Comparison of ENCODE assay signal across 34 cellular contexts in genomic region chr1:198480876-198481275, GRCh38. TPM values are rescaled to one million over a fixed set of nuclear protein-coding genes. Genes with fewer than 3 reads are reported as not detected.
"Had no signal": no experiment of that assay in that cellular context is flagged by ENCODE, and none has a peak within 500 bp of the region (broad histone marks: within the 10 kb centered on the region; RNA-seq: fewer than 3 reads in every experiment).

No MANE protein-coding gene starts in this region.

- H3K4me1 ChIP-seq: left ventricle myocardium inferior, right atrium auricular region, right lobe of liver, stomach, testis, thyroid gland, upper lobe of right lung had no signal

- H3K4me3 ChIP-seq: left ventricle myocardium inferior, lung, ovary, right atrium auricular region, right lobe of liver, stomach, testis, thyroid gland, upper lobe of right lung had no signal

- H3K9me3 ChIP-seq: left ventricle myocardium inferior, ovary, right atrium auricular region, right lobe of liver, stomach, testis, thyroid gland, upper lobe of right lung had no signal

- H3K27me3 ChIP-seq: ovary, right atrium auricular region, right lobe of liver, stomach, testis, thyroid gland, upper lobe of right lung had no signal

- H3K36me3 ChIP-seq: left ventricle myocardium inferior, ovary, right atrium auricular region, right lobe of liver, stomach, thyroid gland, upper lobe of right lung had no signal

- ATAC-seq: naive thymus-derived CD4-positive, alpha-beta T cell; natural killer cell treated with Interleukin-12 subunit alpha and Interleukin-12 subunit beta and Interleukin-15 and Interleukin-18, amount 100 ng/mL, for 72 hours; right lobe of liver; stimulated activated naive B cell treated with anti-CD40 and anti-IgM and Interleukin-4, amounts not matched to agents 10 μg/mL and 1 μg/mL and 100 μg/mL, for 72 hours; stimulated activated naive CD8-positive, alpha-beta T cell treated with anti-CD3 and anti-CD28 coated beads, Interleukin-15, Interleukin-2, amounts not matched to agents 100 U/mL and 50 U/mL, for 24 hours; upper lobe of right lung had no signal

- DNase-seq: hypothalamus; immature natural killer cell; kidney; left ventricle myocardium inferior; mesendoderm; naive thymus-derived CD4-positive, alpha-beta T cell; ovary; right lobe of liver; stimulated activated CD4-positive, alpha-beta T cell treated with anti-CD3 and anti-CD28 coated beads, Interleukin-12 subunit alpha, Interleukin-12 subunit beta, amount 100 ng/mL, for 4 hours; stimulated activated CD4-positive, alpha-beta T cell treated with anti-CD3 and anti-CD28 coated beads, Interleukin-15, amount 100 ng/mL, for 24 hours; stimulated activated CD4-positive, alpha-beta T cell treated with anti-CD3 and anti-CD28 coated beads, Interleukin-2, amount 100 ng/mL, for 24 hours; stimulated activated CD4-positive, alpha-beta T cell treated with anti-CD3 and anti-CD28 coated beads, Interleukin-4, amount 100 ng/mL, for 1 hour; stimulated activated naive B cell treated with anti-CD40 and anti-IgM and Interleukin-4, amounts not matched to agents 10 μg/mL and 1 μg/mL and 100 μg/mL, for 72 hours; stimulated activated naive CD8-positive, alpha-beta T cell treated with anti-CD3 and anti-CD28 coated beads, Interleukin-15, Interleukin-2, amounts not matched to agents 100 U/mL and 50 U/mL, for 24 hours; stomach; testis; thyroid gland; trophoblast cell; upper lobe of right lung had no signal

- FAIRE-seq: islet of Langerhans, kidney, urothelium cell line had no signal

- H3K27ac ChIP-seq: left ventricle myocardium inferior, ovary, right atrium auricular region, right lobe of liver, stomach, testis, thyroid gland, upper lobe of right lung had no signal

RNA-seq across cellular contexts. Expression of gene ATP6V1G3, which starts 59.6 kb away (rescaled TPM):
- total RNA-seq: left ventricle myocardium inferior; lower leg skin; lung; mesothelial cell of epicardium; mononuclear cell; myocyte; naive thymus-derived CD4-positive, alpha-beta T cell; natural killer cell treated with Interleukin-12 subunit alpha and Interleukin-12 subunit beta and Interleukin-15 and Interleukin-18, amount 100 ng/mL, for 72 hours; omental fat pad; ovary; progenitor cell of endocrine pancreas; pulmonary artery endothelial cell; renal cortical epithelial cell; right atrium auricular region; right lobe of liver; skeletal muscle tissue; stomach; testis; thyroid gland; upper lobe of right lung had no signal
- polyA plus RNA-seq: immature natural killer cell; lung; naive thymus-derived CD4-positive, alpha-beta T cell; neural cell; ovary; stomach had no signal
